In genomic region chr17:82963104-82963950, GRCh38 we compare ENCODE assay signal across 8 cellular contexts.
DNase-seq lines count a peak whose midpoint lies in the region; ATAC-seq and TF ChIP-seq lines count a peak whose summit lies in the region.

No MANE protein-coding gene starts in this region.

- peaks cover 6 to 14% (median 11%) of the 10 kb centered on the region in 4 donors for H3K4me1 Mint-ChIP-seq in naive thymus-derived CD8-positive, alpha-beta T cell

- TF ChIP-seq RAD21 in Ishikawa (IDR thresholded peaks at IDR 0.05; ENCODE audit: low read depth), result peak; percentile 26; the same call in 1 of the 2 replicates

- TF ChIP-seq EP300 in Ishikawa (IDR thresholded peaks at IDR 0.05; ENCODE audit: borderline replicate concordance), result no peak

- DNase-seq in COLO668 (lab: John Stamatoyannopoulos, UW; ENCODE audit: unreplicated experiment), result peak; percentile 1
- DNase-seq in activated CD8-positive, alpha-beta memory T cell treated with anti-CD3 and anti-CD28 coated beads, Interleukin-2, amount 50 U/mL, for 4 hours, result peak; percentile 51
- DNase-seq in foreskin melanocyte, result peak; percentile 29
- DNase-seq in naive thymus-derived CD8-positive, alpha-beta T cell, result peak in 8 of 10 donors; percentile 20 to 70 (median 40)
- DNase-seq in NCI-H2171 treated with DMSO at 0.1 percent for 48 hours (lab: John Stamatoyannopoulos, UW), result no peak
- DNase-seq in SKM-1 treated with dmso at 0.1 percent for 144 hours (lab: John Stamatoyannopoulos, UW; ENCODE audit: unreplicated experiment), result no peak

- H3K27me3 Mint-ChIP-seq in naive thymus-derived CD8-positive, alpha-beta T cell, result no peaks in the 10 kb centered on the region

- ATAC-seq in naive thymus-derived CD8-positive, alpha-beta T cell, result peak; percentile 78 to 85
- no peak for ATAC-seq in GM19467 (IDR thresholded peaks at IDR 0.05; ENCODE audit: unreplicated experiment)

- no peaks in the 10 kb centered on the region for H3K9me3 Mint-ChIP-seq in naive thymus-derived CD8-positive, alpha-beta T cell

- peaks cover 0 to 7% (median 3%) of the 10 kb centered on the region in 3 donors for H3K36me3 Mint-ChIP-seq in naive thymus-derived CD8-positive, alpha-beta T cell

- peak overlapping the region in 2 of 10 donors; percentile 17 to 33 for H3K4me3 Mint-ChIP-seq in naive thymus-derived CD8-positive, alpha-beta T cell

- peak overlapping the region in 3 of 10 donors; percentile 10 to 69 (median 24) for H3K27ac Mint-ChIP-seq in naive thymus-derived CD8-positive, alpha-beta T cell

- POLR2A ChIA-PET in naive thymus-derived CD8-positive, alpha-beta T cell (lab: Charles Lee), result interaction anchor here (1.2 kb wide), 1 partner anchor 88 kb away, joined by 4 read pairs; no protein-coding TSS in a partner anchor

TF ChIP-seq in Ishikawa, 13 proteins besides CTCF, POLR2A, EP300 and RAD21:
- TF ChIP-seq MAX (IDR thresholded peaks at IDR 0.05) (no peak), YY1 (IDR thresholded peaks at IDR 0.05; ENCODE audit: low read depth) (no peak)
TF ChIP-seq in Ishikawa: peak in this region for 0.

Comparison
In these comparisons a context has a peak if more than half of its experiments do, and no peak if none do; other contexts are left out.
1. DNase-seq: peak in COLO668 (single experiment), activated CD8-positive, alpha-beta memory T cell treated with anti-CD3 and anti-CD28 coated beads, Interleukin-2, amount 50 U/mL, for 4 hours (single experiment), foreskin melanocyte (single experiment) and naive thymus-derived CD8-positive, alpha-beta T cell (8 of 10); none in NCI-H2171 treated with DMSO at 0.1 percent for 48 hours (single experiment) and SKM-1 treated with dmso at 0.1 percent for 144 hours (single experiment).